In the genomic region with DNA sequence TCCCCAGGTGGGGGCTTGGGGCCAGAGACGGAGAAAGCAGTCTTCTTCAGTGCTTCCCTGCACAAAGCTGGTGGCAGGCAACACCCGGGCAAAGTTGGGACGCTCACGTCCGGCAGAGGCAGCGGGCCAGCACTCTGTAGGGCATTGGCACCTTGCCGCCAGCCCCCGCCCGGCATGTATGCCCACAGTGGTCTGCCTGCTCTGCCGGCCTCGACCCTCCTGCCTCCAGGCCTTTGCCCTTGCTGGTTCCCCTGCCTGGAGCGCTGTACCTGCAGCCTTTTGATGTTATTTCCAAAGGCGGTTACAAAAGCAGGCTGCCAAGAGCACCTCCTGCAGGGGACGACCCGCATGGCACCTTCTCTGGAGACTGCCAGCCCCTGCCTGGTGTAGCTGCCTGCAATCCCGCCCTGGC, we compare ENCODE assay signal across 16 cellular contexts. TPM values are rescaled to one million over a fixed set of nuclear protein-coding genes. Genes with fewer than 3 reads are reported as not detected.
DNase-seq lines count a peak whose midpoint lies in the region; ATAC-seq, FAIRE-seq and TF ChIP-seq lines count a peak whose summit lies in the region.
"Had no signal": no experiment of that assay in that cellular context is flagged by ENCODE, and none has a peak within 500 bp of the region (broad histone marks: within the 10 kb centered on the region; RNA-seq: fewer than 3 reads in every experiment).

No MANE protein-coding gene starts in this region.

- TF ChIP-seq EP300 in K562 (IDR thresholded peaks at IDR 0.05; ENCODE audit: low read length), result no peak

- no peaks in the 10 kb centered on the region; the same call in none of the 2 replicates for H3K27me3 Mint-ChIP-seq in H9 (ENCODE audit: low read depth)
- H3K27me3 Mint-ChIP-seq: activated CD4-positive, alpha-beta T cell treated with anti-CD3 and anti-CD28 coated beads, Interleukin-2, amount 10 ng/mL, durations not matched to agents 24 days and 14 days; T-cell had no signal

- H3K9me1 ChIP-seq in K562 (ENCODE audit: control insufficient read depth, insufficient read depth, low read length), result no peaks in the 10 kb centered on the region

- in situ Hi-C loops in K562 (cut with MboI), result no loop called here

- H2BK5ac ChIP-seq in H9 (ENCODE audit: insufficient read length, low read length), result no peak overlapping the region

- H3K18ac ChIP-seq in H9 (ENCODE audit: insufficient read length, low read depth, low read length), result no peak overlapping the region

- no peak for ATAC-seq in K562
- ATAC-seq in GM18868 (IDR thresholded peaks at IDR 0.05; ENCODE audit: unreplicated experiment), result no peak
- no peak for ATAC-seq in GM21786 (IDR thresholded peaks at IDR 0.05; ENCODE audit: unreplicated experiment)
- ATAC-seq: T-cell had no signal

- no peak overlapping the region for H4K91ac ChIP-seq in H9 (ENCODE audit: insufficient read length, low read depth, low read length)

- no peak overlapping the region for H2BK15ac ChIP-seq in H9 (ENCODE audit: low read depth, low read length)

- peak; percentile 8 for DNase-seq in BE2C
- peak; percentile 79 for DNase-seq in H9
- peak in 1 of 4 experiments; percentile 16 for DNase-seq in K562 (ENCODE audit: extremely low read depth in 1 of 4, low spot score in 3 of 4)
- peak; percentile 59 for DNase-seq in kidney
- no peak for DNase-seq in small intestine
- DNase-seq in NCI-H526 treated with DMSO at 0.1 percent for 48 hours (lab: John Stamatoyannopoulos, UW), result no peak
- DNase-seq: activated CD4-positive, alpha-beta T cell treated with anti-CD3 and anti-CD28 coated beads, Interleukin-2, amount 10 ng/mL, durations not matched to agents 24 days and 14 days; activated gamma-delta T cell; GF-D8; NCI-H2081; T-cell had no signal

- H3K79me1 ChIP-seq in H9 (ENCODE audit: insufficient read depth, low read depth, low read length, poor library complexity, severe bottlenecking), result no peaks in the 10 kb centered on the region

- H4K8ac ChIP-seq in H9 (replicated peaks; ENCODE audit: insufficient read length, low read depth, low read length), result no peak overlapping the region

- H3K14ac ChIP-seq in H9 (ENCODE audit: insufficient read depth, low read length), result no peak overlapping the region

- H3T11ph ChIP-seq in H9 (ENCODE audit: low read length), result no peak overlapping the region

- H3K4me2 ChIP-seq in H9 (ENCODE audit: insufficient read depth, insufficient read length, low read length) (no peak overlapping the region), K562 (ENCODE audit: insufficient read depth, low read length) (no peak overlapping the region)
- H3K4me2 ChIP-seq: BLaER1 had no signal

- no peaks in the 10 kb centered on the region for H3K4me1 ChIP-seq in BE2C
- H3K4me1 ChIP-seq in H9 (ENCODE audit: insufficient read depth, low read length), result no peaks in the 10 kb centered on the region
- H3K4me1 ChIP-seq in K562 (replicated peaks in 1 of 2; ENCODE audit: control insufficient read depth in 2 of 2, insufficient read depth in 2 of 2, low read length in 2 of 2), result no peaks in the 10 kb centered on the region
- no peaks in the 10 kb centered on the region for H3K4me1 ChIP-seq in kidney (ENCODE audit: control insufficient read depth in 1 of 2, insufficient read depth in 1 of 2, low read depth in 1 of 2, low read length in 2 of 2)
- H3K4me1 ChIP-seq in small intestine (ENCODE audit: control insufficient read depth in 2 of 2, insufficient read depth in 1 of 2, low read depth in 1 of 2, low read length in 1 of 2), result no peaks in the 10 kb centered on the region

- POLR2A ChIA-PET in K562 (lab: Yijun Ruan, JAX), result no interaction called here

- TF ChIP-seq RAD21 in K562 (CRISPR knock-in tag; conservative IDR thresholded peaks at IDR 0.05 in 1 of 2, IDR thresholded peaks at IDR 0.05 in 1 of 2), result no peak

- no peak overlapping the region for H2BK12ac ChIP-seq in H9 (ENCODE audit: insufficient read length, low read depth, low read length)

- H3K9ac ChIP-seq in H9 (ENCODE audit: extremely low read depth, insufficient read length, low read length) (no peak overlapping the region), K562 (ENCODE audit: insufficient read depth in 1 of 2, low read depth in 2 of 2, low read length in 2 of 2) (no peak overlapping the region), kidney (ENCODE audit: low read length in 2 of 2) (no peak overlapping the region)
- H3K9ac ChIP-seq: BLaER1 had no signal

- intact Hi-C loops in K562 (cut with micrococcal nuclease), result no loop called here
- intact Hi-C loops in kidney (cut with DNase I), result no loop called here

- no peak overlapping the region for H2BK120ac ChIP-seq in H9 (ENCODE audit: low read depth, low read length, poor library complexity, severe bottlenecking)

- peaks cover 0 to 8% of the 10 kb centered on the region in 2 experiments; a peak in 2 of 4 replicates for H3K4me1 Mint-ChIP-seq in H9
- H3K4me1 Mint-ChIP-seq: activated CD4-positive, alpha-beta T cell treated with anti-CD3 and anti-CD28 coated beads, Interleukin-2, amount 10 ng/mL, durations not matched to agents 24 days and 14 days; central memory CD8-positive, alpha-beta T cell; T-cell had no signal

- TF ChIP-seq CTCF in BE2C (IDR thresholded peaks at IDR 0.05; ENCODE audit: low read depth, low read length) (peak; percentile 44), H9 (conservative IDR thresholded peaks at IDR 0.05) (peak; percentile 74), K562 (IDR thresholded peaks at IDR 0.05 in 2 of 3, conservative IDR thresholded peaks at IDR 0.05 in 1 of 3; ENCODE audit: insufficient read depth in 2 of 3, low read depth in 1 of 3, low read length in 3 of 3) (peak; percentile 21 to 44 (median 24); a peak in 4 of 6 replicates), kidney (IDR thresholded peaks at IDR 0.05; ENCODE audit: borderline replicate concordance, extremely low read depth, insufficient read depth) (no peak)

- H3K27ac ChIP-seq in H9 (ENCODE audit: insufficient read length, low read depth, low read length), result no peak overlapping the region
- no peak overlapping the region for H3K27ac ChIP-seq in K562 (ENCODE audit: extremely low read depth, low read depth, low read length)
- H3K27ac ChIP-seq in kidney (ENCODE audit: low read depth in 2 of 2, low read length in 2 of 2), result no peak overlapping the region
- H3K27ac ChIP-seq in small intestine (ENCODE audit: low read depth in 1 of 2, low read length in 1 of 2), result no peak overlapping the region
- H3K27ac ChIP-seq: BLaER1, esophagus muscularis mucosa had no signal

- peaks cover under 1 to 3% of the 10 kb centered on the region in 2 experiments; a peak in 3 of 5 replicates for H3K9me3 Mint-ChIP-seq in H9
- H3K9me3 Mint-ChIP-seq: activated CD4-positive, alpha-beta T cell treated with anti-CD3 and anti-CD28 coated beads, Interleukin-2, amount 10 ng/mL, durations not matched to agents 24 days and 14 days had no signal

- H3K79me2 ChIP-seq in H9 (ENCODE audit: insufficient read depth, low read length) (no peaks in the 10 kb centered on the region), K562 (ENCODE audit: control insufficient read depth, insufficient read depth, low read length) (no peaks in the 10 kb centered on the region)

- no peak overlapping the region for H3K27ac Mint-ChIP-seq in H9
- H3K27ac Mint-ChIP-seq: activated CD4-positive, alpha-beta T cell treated with anti-CD3 and anti-CD28 coated beads, Interleukin-2, amount 10 ng/mL, durations not matched to agents 24 days and 14 days; T-cell had no signal

- no peak overlapping the region for H3K23ac ChIP-seq in H9 (ENCODE audit: insufficient read length, low read depth, low read length)

- H3K4me3 ChIP-seq in BE2C (ENCODE audit: low read depth, low read length) (no peak overlapping the region), K562 (no peak overlapping the region), kidney (ENCODE audit: low read length in 2 of 2) (no peak overlapping the region), small intestine (ENCODE audit: low read depth in 1 of 2, low read length in 2 of 2) (no peak overlapping the region)
- H3K4me3 ChIP-seq: BLaER1, esophagus muscularis mucosa had no signal

- no peak overlapping the region for H4K5ac ChIP-seq in H9 (ENCODE audit: insufficient read length, low read depth, low read length)

- H4K20me1 ChIP-seq in H9 (ENCODE audit: control insufficient read depth, insufficient read depth, insufficient read length) (no peaks in the 10 kb centered on the region), K562 (replicated peaks; ENCODE audit: control insufficient read depth, insufficient read depth, low read length) (no peaks in the 10 kb centered on the region)
- H4K20me1 ChIP-seq: BLaER1 had no signal

- no peaks in the 10 kb centered on the region for H3K36me3 ChIP-seq in BE2C
- no peaks in the 10 kb centered on the region for H3K36me3 ChIP-seq in K562 (ENCODE audit: control insufficient read depth, insufficient read depth, low read length)
- H3K36me3 ChIP-seq in kidney (ENCODE audit: control insufficient read depth in 1 of 2, insufficient read depth in 2 of 2, low read length in 2 of 2), result no peaks in the 10 kb centered on the region
- no peaks in the 10 kb centered on the region for H3K36me3 ChIP-seq in small intestine (ENCODE audit: control insufficient read depth in 2 of 2, insufficient read depth in 2 of 2, low read length in 2 of 2)
- H3K36me3 ChIP-seq: BLaER1, esophagus muscularis mucosa had no signal

- no CpG with 5 or more reads among the region's 16 CpGs for WGBS in H9 (ENCODE audit: extremely low coverage, insufficient read length, low lambda C conversion rate)
- WGBS in K562 (ENCODE audit: insufficient coverage, low coverage, missing lambda C conversion rate), result 6% methylated on average over 10 of the region's 16 CpGs
- WGBS in small intestine, 3 donors, result 61 to 83% (median 66%) methylated on average over 11 to 16 of the region's 16 CpGs

- H3K4me3 Mint-ChIP-seq in H9, result no peak overlapping the region
- H3K4me3 Mint-ChIP-seq: activated CD4-positive, alpha-beta T cell treated with anti-CD3 and anti-CD28 coated beads, Interleukin-2, amount 10 ng/mL, durations not matched to agents 24 days and 14 days; central memory CD8-positive, alpha-beta T cell; T-cell had no signal

- H3K4ac ChIP-seq in H9 (ENCODE audit: low read depth, low read length), result no peak overlapping the region

- CTCF ChIA-PET in K562 (lab: Yijun Ruan, JAX; ENCODE audit: low intra/inter-chr PET ratio), result no interaction called here

- H3K27me3 ChIP-seq in BE2C, result no peaks in the 10 kb centered on the region
- H3K27me3 ChIP-seq in H9 (ENCODE audit: insufficient read depth, low read length), result no peaks in the 10 kb centered on the region
- H3K27me3 ChIP-seq in K562 (ENCODE audit: control insufficient read depth in 2 of 2, insufficient read depth in 2 of 2, low read length in 2 of 2), result peaks cover 0 to 19% of the 10 kb centered on the region in 2 experiments; a peak in 1 of 5 replicates
- no peaks in the 10 kb centered on the region for H3K27me3 ChIP-seq in small intestine (ENCODE audit: control insufficient read depth in 2 of 2, insufficient read depth in 2 of 2, low read length in 2 of 2)
- H3K27me3 ChIP-seq: BLaER1, esophagus muscularis mucosa had no signal

- no peak overlapping the region for H2BK20ac ChIP-seq in H9 (ENCODE audit: low read depth, low read length, poor library complexity, severe bottlenecking)

- H2AK5ac ChIP-seq in H9 (ENCODE audit: insufficient read length, low read length), result no peak overlapping the region

- FAIRE-seq in K562 (lab: Jason Lieb, UNC) (no peak), kidney (lab: Jason Lieb, UNC) (no peak), small intestine (lab: Jason Lieb, UNC) (no peak)

- H3K36me3 Mint-ChIP-seq in H9 (ENCODE audit: insufficient read depth in 1 of 3, low read depth in 3 of 3), result peaks cover 0 to under 1% (median 0%) of the 10 kb centered on the region in 3 experiments; a peak in 1 of 7 replicates

- H3K23me2 ChIP-seq in H9 (ENCODE audit: insufficient read length, low read depth, low read length, poor library complexity, severe bottlenecking), result no peaks in the 10 kb centered on the region

- BruUV-seq in K562 (replicated peaks; lab: Mats Ljungman, UMichigan), result no TSS peak

- no peak overlapping the region for H3K56ac ChIP-seq in H9 (ENCODE audit: insufficient read length, low read depth, low read length)

- no peak for TF ChIP-seq POLR2A in K562 (conservative IDR thresholded peaks at IDR 0.05)

- no peak overlapping the region for H2AFZ ChIP-seq in H9 (ENCODE audit: low read length)
- H2AFZ ChIP-seq in K562 (ENCODE audit: low read depth, low read length), result no peak overlapping the region

- H3K9me3 ChIP-seq in BE2C (no peaks in the 10 kb centered on the region), H9 (ENCODE audit: control insufficient read depth, low read depth, low read length) (no peaks in the 10 kb centered on the region), K562 (replicated peaks; ENCODE audit: control insufficient read depth, insufficient read depth, low read depth, low read length) (no peaks in the 10 kb centered on the region), kidney (ENCODE audit: control insufficient read depth in 1 of 2, low read length in 2 of 2) (no peaks in the 10 kb centered on the region), small intestine (ENCODE audit: control insufficient read depth, low read depth) (no peaks in the 10 kb centered on the region)
- H3K9me3 ChIP-seq: esophagus muscularis mucosa had no signal

RNA-seq across cellular contexts. Expression of gene SHISAL1, which starts 56.5 kb away (rescaled TPM):
- not detected for polyA plus RNA-seq in BE2C (2012; ENCODE audit: insufficient read depth, insufficient read length, low read depth)
- total RNA-seq in H9 (2021), result 2.9 and 3.0 TPM in 2 replicates
- total RNA-seq in K562 (2011; cell fraction: chromatin; rRNA removed; ENCODE audit: low replicate concordance), result not detected in 2 replicates
- not detected in 2 replicates for total RNA-seq in K562 (2011; cell fraction: nucleolus; rRNA removed)
- total RNA-seq in K562 (2011; cell fraction: nucleoplasm; rRNA removed), result not detected in 2 replicates
- total RNA-seq in K562 (2014; rRNA removed), result not detected in 2 replicates
- total RNA-seq in K562 (2014; rRNA removed; fragmentation: Illumina TruSeq; extraction: Trizol), result not detected in 2 replicates
- total RNA-seq in K562 (2015; rRNA removed; fragmentation: Illumina TruSeq; extraction: Trizol), result not detected in 2 replicates
- not detected in 2 replicates for total RNA-seq in K562 (2021)
- not detected in 2 replicates for polyA plus RNA-seq in K562 (2011; rRNA removed)
- polyA plus RNA-seq in K562 (2011; cell fraction: cytosol; rRNA removed), result not detected in 2 replicates
- not detected in 2 replicates for polyA plus RNA-seq in K562 (2011; cell fraction: nucleus; rRNA removed)
- polyA plus RNA-seq in K562 (2012), result 0.03 TPM in 1 of 2 replicates, not detected in the other
- polyA plus RNA-seq in K562 (2014; fragmentation: Illumina TruSeq; extraction: Trizol), result not detected in 2 replicates
- polyA plus RNA-seq in K562 (2014; fragmentation: Nextera tagmentation; extraction: Ambion mirVana), result not detected
- not detected in 2 replicates for polyA plus RNA-seq in K562 (2014; rRNA removed)
- polyA minus RNA-seq in K562 (2011; rRNA and poly(A)+ RNA removed), result not detected in 2 replicates
- polyA minus RNA-seq in K562 (2011; cell fraction: cytosol; rRNA and poly(A)+ RNA removed), result not detected in 2 replicates
- polyA minus RNA-seq in K562 (2011; cell fraction: nucleus; rRNA and poly(A)+ RNA removed), result under 0.01 TPM in 1 of 2 replicates, not detected in the other
- total RNA-seq in kidney, result 1.1 TPM
- polyA plus RNA-seq in kidney (ENCODE audit: insufficient read depth, low read depth, low replicate concordance), result 0.04 TPM
- 1 to 10 TPM in 1 of 3 donors, under 1 TPM in 2; under 0.01 to 1.2 (median 0.54) TPM for polyA plus RNA-seq in small intestine
- total RNA-seq: activated CD4-positive, alpha-beta T cell treated with anti-CD3 and anti-CD28 coated beads, Interleukin-2, amount 10 ng/mL, durations not matched to agents 24 days and 14 days had no signal

Comparison
In these comparisons a context has a peak if more than half of its experiments do, and no peak if none do; other contexts are left out.
1. DNase-seq: peak in BE2C (single experiment), H9 (single experiment) and kidney (single experiment); none in small intestine (single experiment) and NCI-H526 treated with DMSO at 0.1 percent for 48 hours (single experiment).